8 cellular contexts compared by ENCODE assay signal in genomic region chr2:64988420-64989125, GRCh38. TPM values are rescaled to one million over a fixed set of nuclear protein-coding genes. Genes with fewer than 3 reads are reported as not detected.
DNase-seq lines count a peak whose midpoint lies in the region; ATAC-seq, FAIRE-seq and TF ChIP-seq lines count a peak whose summit lies in the region.

No MANE protein-coding gene starts in this region.

- H3K9ac ChIP-seq in HepG2 (ENCODE audit: insufficient read depth, low read depth, low read length), result peak overlapping the region; percentile 88

- peak overlapping the region; percentile 91 for H3K4me3 ChIP-seq in coronary artery
- peak overlapping the region; percentile 77 to 92 (median 83) for H3K4me3 ChIP-seq in HepG2 (replicated peaks in 1 of 3; ENCODE audit: insufficient read depth in 1 of 3, low read depth in 2 of 3, low read length in 3 of 3)

- TF ChIP-seq EP300 in HepG2 (IDR thresholded peaks at IDR 0.05; ENCODE audit: low read depth in 2 of 2, low read length in 2 of 2), result no peak; a peak in 1 of 4 replicates
- TF ChIP-seq EP300 in HepG2 (CRISPR knock-in tag; IDR thresholded peaks at IDR 0.05; ENCODE audit: borderline replicate concordance), result no peak

- in situ Hi-C loops in HepG2 (cut with HindIII; ENCODE audit: extremely low pct_ligation_motif_present, low pct_unique_long_range_greater_than_20kb), result loop anchor here (5.0 kb wide), 2 partner anchors 46 to 71 kb away; no protein-coding TSS in a partner anchor

- ATAC-seq in GM18502 (IDR thresholded peaks at IDR 0.05; ENCODE audit: poor library complexity, unreplicated experiment) (peak; percentile 44), HG02943 (IDR thresholded peaks at IDR 0.05; ENCODE audit: low read depth, unreplicated experiment) (peak; percentile 28), HepG2 (peak; percentile 77)

- peak; percentile 77 for TF ChIP-seq RAD21 in HepG2 (CRISPR knock-in tag; IDR thresholded peaks at IDR 0.05)

- CTCF ChIA-PET in HepG2 (lab: Yijun Ruan, JAX; ENCODE audit: low intra/inter-chr PET ratio, low total read pairs), result interaction anchor here (2.0 kb wide), 1 partner anchor 71 kb away, joined by 10 read pairs; no protein-coding TSS in a partner anchor

- WGBS in HepG2 (ENCODE audit: low lambda C conversion rate), result under 1% methylated on average over 37 of the region's 65 CpGs

- BruUV-seq in HepG2 (replicated peaks; lab: Mats Ljungman, UMichigan), result TSS peak; percentile 62

- H2AFZ ChIP-seq in HepG2 (ENCODE audit: low read length), result peak overlapping the region; percentile 55

- peak; percentile 63 to 73 for TF ChIP-seq POLR2A in HepG2 (IDR thresholded peaks at IDR 0.05; ENCODE audit: insufficient read depth in 1 of 2, low read depth in 2 of 2, low read length in 2 of 2)

- intact Hi-C loops in HepG2 (cut with micrococcal nuclease; ENCODE audit: unreplicated experiment), result loop anchor here (1.0 to 10.0 kb wide), 3 partner anchors 71 to 586 kb away; no protein-coding TSS in a partner anchor

- H4K20me1 ChIP-seq in HepG2 (ENCODE audit: insufficient read depth, low read length), result no peaks in the 10 kb centered on the region

- no peaks in the 10 kb centered on the region for H3K9me3 ChIP-seq in HepG2 (ENCODE audit: low read length)

- H3K27me3 ChIP-seq in HepG2 (ENCODE audit: control insufficient read depth in 1 of 2, insufficient read depth in 2 of 2, low read length in 2 of 2), result no peaks in the 10 kb centered on the region; a peak in 1 of 5 replicates

- H3K4me2 ChIP-seq in HepG2 (ENCODE audit: low read depth, low read length), result peak overlapping the region; percentile 99

- H3K4me1 ChIP-seq in HepG2 (ENCODE audit: insufficient read depth, low read length), result peaks cover 71% of the 10 kb centered on the region

- H3K27ac ChIP-seq in 22Rv1 (peak overlapping the region; percentile 96), coronary artery (peak overlapping the region; percentile 91 to 96), HepG2 (ENCODE audit: extremely low read length, insufficient read depth, low read length) (peak overlapping the region; percentile 84)

- peaks cover 0 to 6% of the 10 kb centered on the region in 2 experiments; a peak in 1 of 5 replicates for H3K36me3 ChIP-seq in HepG2 (replicated peaks in 1 of 2; ENCODE audit: control insufficient read depth in 1 of 2, insufficient read depth in 2 of 2, low read length in 2 of 2)

- no peak for FAIRE-seq in HepG2 (lab: Jason Lieb, UNC)

- DNase-seq in NCI-H2107 treated with DMSO at 0.1 percent for 48 hours (lab: John Stamatoyannopoulos, UW; ENCODE audit: unreplicated experiment), result peak; percentile 64
- peak; percentile 12 for DNase-seq in activated CD4-positive, alpha-beta T cell treated with anti-CD3 and anti-CD28 coated beads for 1 hour
- DNase-seq in coronary artery (ENCODE audit: low spot score), result peak; percentile 86
- peak; percentile 75 for DNase-seq in HepG2 (ENCODE audit: low spot score)
- DNase-seq in stimulated activated CD4-positive, alpha-beta T cell treated with anti-CD3 and anti-CD28 coated beads, Interleukin-4, amount 100 ng/mL, for 24 hours, result peak; percentile 61

- peaks cover 41% of the 10 kb centered on the region for H3K79me2 ChIP-seq in HepG2 (ENCODE audit: insufficient read depth, low read length)

- POLR2A ChIA-PET in HepG2 (lab: Yijun Ruan, JAX), result interaction anchor here (0.6 to 4.3 kb wide), 20 partner anchors 8 to 239 kb away, joined by 3 to 37 read pairs (median 5); partner anchors contain the start of genes ACTR2, CEP68 and RAB1A

- TF ChIP-seq CTCF in 22Rv1 (IDR thresholded peaks at IDR 0.05), result peak; percentile 50
- no peak for TF ChIP-seq CTCF in coronary artery (IDR thresholded peaks at IDR 0.05)
- peak; percentile 64 for TF ChIP-seq CTCF in HepG2 (CRISPR knock-in tag; IDR thresholded peaks at IDR 0.05)

TF ChIP-seq in HepG2, 621 proteins besides CTCF, POLR2A, EP300 and RAD21 (continues in another document):
- TF ChIP-seq ZNF430 (CRISPR knock-in tag; IDR thresholded peaks at IDR 0.05) (peak; percentile 80; the same call in 1 of the 2 replicates), SSRP1 (CRISPR knock-in tag; IDR thresholded peaks at IDR 0.05) (peak; percentile 88), ZFY (CRISPR knock-in tag; IDR thresholded peaks at IDR 0.05) (peak; percentile 68), ARHGAP35 (CRISPR knock-in tag; IDR thresholded peaks at IDR 0.05; ENCODE audit: borderline replicate concordance) (0 out of 2 replicates have a peak, but pooled peaks have one; percentile 32), POLR2AphosphoS2 (IDR thresholded peaks at IDR 0.05; ENCODE audit: low read depth, low read length) (no peak), ZNF260 (CRISPR knock-in tag; IDR thresholded peaks at IDR 0.05; ENCODE audit: borderline replicate concordance, low read depth) (0 out of 2 replicates have a peak, but pooled peaks have one; percentile 22), MEF2D (CRISPR knock-in tag; IDR thresholded peaks at IDR 0.05) (no peak), MTA3 (CRISPR knock-in tag; IDR thresholded peaks at IDR 0.05) (no peak), HMGXB4 (CRISPR knock-in tag; IDR thresholded peaks at IDR 0.05; ENCODE audit: borderline replicate concordance in 1 of 2, low read depth in 1 of 2) (peak; percentile 80 to 94), SAP130 (CRISPR knock-in tag; IDR thresholded peaks at IDR 0.05; ENCODE audit: low read depth) (peak; percentile 64; the same call in 1 of the 2 replicates)

RNA-seq across cellular contexts. Expression of gene SLC1A4, which starts 0.6 kb away (rescaled TPM):
- total RNA-seq in HepG2 (2016; rRNA removed; fragmentation: Illumina TruSeq; extraction: Trizol), result 24.4 and 39.6 TPM in 2 replicates
- total RNA-seq in HepG2 (2016; cell fraction: cytosol; rRNA removed; fragmentation: Illumina TruSeq; extraction: Trizol; ENCODE audit: low read depth), result 7.9 and 8.9 TPM in 2 replicates
- total RNA-seq in HepG2 (2016; cell fraction: insoluble cytoplasmic fraction; rRNA removed; fragmentation: Illumina TruSeq; extraction: Trizol), result 19.9 and 39.6 TPM in 2 replicates
- 15.6 and 16.1 TPM in 2 replicates for total RNA-seq in HepG2 (2016; cell fraction: membrane; rRNA removed; fragmentation: Illumina TruSeq; extraction: Trizol)
- total RNA-seq in HepG2 (2016; cell fraction: nucleus; rRNA removed; fragmentation: Illumina TruSeq; extraction: Trizol), result 34.0 and 41.6 TPM in 2 replicates
- polyA plus RNA-seq in HepG2 (2011; rRNA removed), result 20.8 and 21.0 TPM in 2 replicates
- polyA plus RNA-seq in HepG2 (2011; cell fraction: cytosol; rRNA removed), result 19.0 and 19.8 TPM in 2 replicates
- polyA plus RNA-seq in HepG2 (2011; cell fraction: nucleus; rRNA removed), result 14.2 and 15.7 TPM in 2 replicates
- polyA plus RNA-seq in HepG2 (2012), result 19.0 and 28.6 TPM in 2 replicates
- polyA plus RNA-seq in HepG2 (2016; cell fraction: cytosol; fragmentation: Illumina TruSeq; extraction: Trizol; ENCODE audit: low read depth), result 4.5 and 6.0 TPM in 2 replicates
- 16.3 and 20.1 TPM in 2 replicates for polyA plus RNA-seq in HepG2 (2016; cell fraction: insoluble cytoplasmic fraction; fragmentation: Illumina TruSeq; extraction: Trizol; ENCODE audit: low read depth)
- 11.7 TPM in 2 replicates for polyA plus RNA-seq in HepG2 (2016; cell fraction: membrane; fragmentation: Illumina TruSeq; extraction: Trizol; ENCODE audit: low read depth)
- 47.5 and 51.6 TPM in 2 replicates for polyA plus RNA-seq in HepG2 (2016; cell fraction: nucleus; fragmentation: Illumina TruSeq; extraction: Trizol; ENCODE audit: insufficient read depth, low read depth)
- polyA minus RNA-seq in HepG2 (2011; rRNA and poly(A)+ RNA removed; ENCODE audit: low replicate concordance), result 17.8 and 99.3 TPM in 2 replicates
- 42.1 and 43.6 TPM in 2 replicates for polyA minus RNA-seq in HepG2 (2011; cell fraction: cytosol; rRNA and poly(A)+ RNA removed)
- 21.1 and 24.4 TPM in 2 replicates for polyA minus RNA-seq in HepG2 (2011; cell fraction: nucleus; rRNA and poly(A)+ RNA removed)

Comparison
In these comparisons a context has a peak if more than half of its experiments do, and no peak if none do; other contexts are left out.
1. Peak in every context shown above with its lines: DNase-seq, ATAC-seq, H3K4me3 ChIP-seq and H3K27ac ChIP-seq.
2. DNase-seq: peak in every context shown above with its lines; median percentile 86 in coronary artery; 75 in HepG2; 64 in NCI-H2107 treated with DMSO at 0.1 percent for 48 hours; 61 in stimulated activated CD4-positive, alpha-beta T cell treated with anti-CD3 and anti-CD28 coated beads, Interleukin-4, amount 100 ng/mL, for 24 hours; 12 in activated CD4-positive, alpha-beta T cell treated with anti-CD3 and anti-CD28 coated beads for 1 hour.